Comparison of ENCODE assay signal across 33 cellular contexts in the genomic region with DNA sequence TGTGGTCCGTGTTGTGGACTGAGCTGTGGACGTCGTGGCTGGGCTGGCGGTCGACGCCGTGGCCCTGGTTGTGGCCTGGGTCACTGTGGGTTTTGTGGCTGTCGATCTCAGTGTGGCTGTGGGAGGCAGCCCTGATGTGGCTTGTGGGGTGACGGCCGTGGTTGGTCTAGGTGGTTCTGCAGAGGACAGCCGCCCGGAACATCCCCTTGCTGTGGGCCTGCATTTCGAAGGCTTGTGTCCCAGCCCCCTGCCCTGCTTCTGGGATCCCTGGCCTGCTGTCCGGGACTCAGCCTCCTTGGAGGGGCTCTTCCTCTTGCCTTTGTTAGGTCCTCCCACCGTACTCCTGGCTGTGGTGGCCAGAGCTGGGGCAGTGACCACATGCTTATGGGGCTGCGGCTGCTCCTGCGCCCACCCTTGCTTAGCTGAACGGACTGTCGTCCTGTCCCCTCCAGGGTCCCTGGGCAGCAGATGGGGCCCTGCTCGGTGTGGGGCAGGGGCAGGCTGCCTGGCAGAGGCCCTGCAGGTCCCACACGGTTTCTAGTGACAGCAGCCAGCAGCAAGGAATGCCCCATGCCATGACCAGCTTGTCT. TPM values are rescaled to one million over a fixed set of nuclear protein-coding genes. Genes with fewer than 3 reads are reported as not detected.
"Had no signal": no experiment of that assay in that cellular context is flagged by ENCODE, and none has a peak within 500 bp of the region (broad histone marks: within the 10 kb centered on the region; RNA-seq: fewer than 3 reads in every experiment).

No MANE protein-coding gene starts in this region.

- H3K9me3 ChIP-seq: neutrophil, pancreas, psoas muscle, spleen, suprapubic skin, testis, tibial artery, transverse colon, vagina had no signal

- DNase-seq: naive thymus-derived CD4-positive, alpha-beta T cell; natural killer cell; nucleus accumbens; psoas muscle; spleen; stimulated activated CD4-positive, alpha-beta T cell treated with anti-CD3 and anti-CD28 coated beads, Interleukin-12 subunit alpha, Interleukin-12 subunit beta, amount 100 ng/mL, for 4 hours; stimulated activated CD4-positive, alpha-beta T cell treated with anti-CD3 and anti-CD28 coated beads, Interleukin-1b, Interleukin-23, amount 100 ng/mL, for 48 hours; stimulated activated CD4-positive, alpha-beta T cell treated with anti-CD3 and anti-CD28 coated beads, Interleukin-4, amount 100 ng/mL, for 1 hour; stimulated activated CD4-positive, alpha-beta T cell treated with anti-CD3 and anti-CD28 coated beads, Interleukin-4, amount 100 ng/mL, for 4 hours; stimulated activated CD8-positive, alpha-beta memory T cell treated with anti-CD3 and anti-CD28 coated beads, Interleukin-4, amount 100 ng/mL, for 48 hours; stimulated activated naive CD4-positive, alpha-beta T cell; stimulated activated naive CD8-positive, alpha-beta T cell treated with anti-CD3 and anti-CD28 coated beads, Interleukin-15, amount 100 ng/mL, for 72 hours; stimulated activated naive CD8-positive, alpha-beta T cell treated with anti-CD3 and anti-CD28 coated beads, Interleukin-15, Interleukin-2, amounts not matched to agents 100 U/mL and 50 U/mL, for 24 hours; substantia nigra; testis; tibial artery; transverse colon had no signal

- H2AFZ ChIP-seq: neural progenitor cell had no signal

- H3K9ac ChIP-seq: neural progenitor cell had no signal

- H3K27ac ChIP-seq: neural progenitor cell, neutrophil, pancreas, psoas muscle, skin epidermis, spleen, suprapubic skin, testis, tibial artery, transverse colon, vagina had no signal

- H3K27me3 ChIP-seq: neural progenitor cell, neutrophil, pancreas, spleen, suprapubic skin, testis, tibial artery, transverse colon, vagina had no signal

- H3K36me3 ChIP-seq: neural progenitor cell, neutrophil, pancreas, transverse colon, vagina had no signal

- H3K4me3 ChIP-seq: neural progenitor cell, pancreas, psoas muscle, skin epidermis, smooth muscle cell, spleen, suprapubic skin, testis, tibial artery, transverse colon, vagina had no signal

- H3K4me1 ChIP-seq: neural progenitor cell, pancreas, psoas muscle, suprapubic skin, tibial artery, transverse colon, vagina had no signal

- FAIRE-seq: pancreas, urothelium cell line had no signal

- H3K4me2 ChIP-seq: neural progenitor cell, smooth muscle cell had no signal

RNA-seq across cellular contexts. Expression of a gene that starts 17.1 kb away (rescaled TPM):
- total RNA-seq: naive thymus-derived CD4-positive, alpha-beta T cell; natural killer cell; omental fat pad; osteocyte; posterior vena cava; psoas muscle; renal cortical epithelial cell; right cardiac atrium; sciatic nerve; smooth muscle cell; transverse colon; ureter; vagina had no signal
- polyA plus RNA-seq: naive thymus-derived CD4-positive, alpha-beta T cell; neural cell; smooth muscle cell had no signal

RNA-seq across cellular contexts. Expression of a gene that starts 55.3 kb away (rescaled TPM):
- total RNA-seq: naive thymus-derived CD4-positive, alpha-beta T cell; natural killer cell; omental fat pad; osteocyte; renal cortical epithelial cell; sciatic nerve; smooth muscle cell; vagina had no signal
- polyA plus RNA-seq: naive thymus-derived CD4-positive, alpha-beta T cell; neural cell; smooth muscle cell had no signal
